ENCODE assay signal across 11 cellular contexts in genomic region chr10:3764626-3765375, GRCh38. TPM values are rescaled to one million over a fixed set of nuclear protein-coding genes. Genes with fewer than 3 reads are reported as not detected.
A peak's percentile ranks its signal among the peaks of the same experiment; 100 is the strongest.
DNase-seq lines count a peak whose midpoint lies in the region; ATAC-seq and TF ChIP-seq lines count a peak whose summit lies in the region.
"Had no signal": no experiment of that assay in that cellular context is flagged by ENCODE, and none has a peak within 500 bp of the region (broad histone marks: within the 10 kb centered on the region; RNA-seq: fewer than 3 reads in every experiment).

No MANE protein-coding gene starts in this region.

- DNase-seq in PC-9: no peak
- no peak for DNase-seq in activated naive CD8-positive, alpha-beta T cell treated with anti-CD3 and anti-CD28 coated beads, Interleukin-2, amount 50 U/mL, for 24 hours
- DNase-seq in trophoblast cell: no peak
- DNase-seq in NCI-H2029 (lab: John Stamatoyannopoulos, UW): no peak
- DNase-seq in hypothalamus (lab: John Stamatoyannopoulos, UW): no peak
- DNase-seq: effector CD4-positive, alpha-beta T cell; left cardiac atrium; NCI-H1105 had no signal

- no peak for TF ChIP-seq CTCF in PC-9 (conservative IDR thresholded peaks at IDR 0.05)

- H3K27ac Mint-ChIP-seq in activated naive CD8-positive, alpha-beta T cell treated with anti-CD3 and anti-CD28 coated beads, Interleukin-2, amount 50 U/mL, for 24 hours: no peak overlapping the region

- peaks cover 16% of the 10 kb centered on the region for H3K79me1 ChIP-seq in trophoblast cell (ENCODE audit: low read length)

- H2AK5ac ChIP-seq in trophoblast cell (ENCODE audit: low read length): no peak overlapping the region

- H3K4me1 ChIP-seq in PC-9 (replicated peaks; ENCODE audit: insufficient read depth): peaks cover 65% of the 10 kb centered on the region
- peaks cover 18 to 24% of the 10 kb centered on the region in 2 experiments for H3K4me1 ChIP-seq in trophoblast cell (ENCODE audit: control insufficient read depth in 1 of 2, insufficient read depth in 2 of 2, low read length in 2 of 2)

- H3K14ac ChIP-seq in trophoblast cell (ENCODE audit: low read length): no peak overlapping the region

- no peaks in the 10 kb centered on the region for H4K20me1 ChIP-seq in PC-9 (ENCODE audit: insufficient read depth)

- H3K9ac ChIP-seq in trophoblast cell (ENCODE audit: low read length): no peak overlapping the region

- no peaks in the 10 kb centered on the region for H3K27me3 Mint-ChIP-seq in activated naive CD8-positive, alpha-beta T cell treated with anti-CD3 and anti-CD28 coated beads, Interleukin-2, amount 50 U/mL, for 24 hours

- CTCF ChIA-PET in PC-9 (lab: Charles Lee): interaction anchor here (0.6 kb wide), 1 partner anchor 1016 kb away, joined by 3 read pairs; no protein-coding TSS in a partner anchor

- peak overlapping the region; percentile 2 for H4K91ac ChIP-seq in trophoblast cell (ENCODE audit: low read depth, low read length)

- intact Hi-C loops in PC-9 (cut with micrococcal nuclease; ENCODE audit: unreplicated experiment): loop anchor here (5.0 kb wide), 2 partner anchors 98 to 898 kb away; no protein-coding TSS in a partner anchor

- BruUV-seq in PC-9 (replicated peaks; lab: Mats Ljungman, UMichigan): no TSS peak

- no peak overlapping the region for H3K23ac ChIP-seq in trophoblast cell (ENCODE audit: low read length)

- H2AFZ ChIP-seq in PC-9 (no peak overlapping the region), trophoblast cell (ENCODE audit: insufficient read depth, low read length, poor library complexity) (no peak overlapping the region)

- no CpG with 5 or more reads among the region's 11 CpGs for WGBS in trophoblast cell (ENCODE audit: extremely low coverage, insufficient coverage, insufficient read length)

- POLR2A ChIA-PET in PC-9 (lab: Charles Lee; ENCODE audit: unreplicated experiment): interaction anchor here (0.6 to 0.8 kb wide), 2 partner anchors 14 to 383 kb away, joined by 3 read pairs; no protein-coding TSS in a partner anchor

- ATAC-seq in GM19438 (IDR thresholded peaks at IDR 0.05; ENCODE audit: low read depth, unreplicated experiment) (peak; percentile 44), GM18867 (IDR thresholded peaks at IDR 0.05; ENCODE audit: unreplicated experiment) (no peak), HG03025 (IDR thresholded peaks at IDR 0.05; ENCODE audit: low FRiP score, unreplicated experiment) (no peak)
- peak; percentile 50 for ATAC-seq in activated naive CD8-positive, alpha-beta T cell treated with anti-CD3 and anti-CD28 coated beads, Interleukin-2, amount 50 U/mL, for 24 hours

- H3K36me3 ChIP-seq in PC-9 (ENCODE audit: low read depth) (no peaks in the 10 kb centered on the region), trophoblast cell (ENCODE audit: control insufficient read depth in 1 of 2, insufficient read depth in 2 of 2, low read length in 2 of 2) (no peaks in the 10 kb centered on the region)

- peak overlapping the region; percentile 28 for H2BK12ac ChIP-seq in trophoblast cell (ENCODE audit: low read length)

- peaks cover 4% of the 10 kb centered on the region for H3K36me3 Mint-ChIP-seq in activated naive CD8-positive, alpha-beta T cell treated with anti-CD3 and anti-CD28 coated beads, Interleukin-2, amount 50 U/mL, for 24 hours (ENCODE audit: low read depth)

- no peak overlapping the region for H2BK5ac ChIP-seq in trophoblast cell (ENCODE audit: low read depth, low read length, poor library complexity)

- no peak overlapping the region for H3K4ac ChIP-seq in trophoblast cell (ENCODE audit: low read depth, low read length)

- H3K27me3 ChIP-seq in PC-9 (ENCODE audit: insufficient read depth, low read depth): no peaks in the 10 kb centered on the region
- H3K27me3 ChIP-seq in trophoblast cell (ENCODE audit: insufficient read depth, low read length): no peaks in the 10 kb centered on the region

- H4K12ac ChIP-seq in trophoblast cell (ENCODE audit: low read depth, low read length): no peak overlapping the region

- peaks cover 33% of the 10 kb centered on the region for H3F3A ChIP-seq in PC-9 (ENCODE audit: insufficient read depth, low read depth)

- H3K79me2 ChIP-seq in PC-9 (ENCODE audit: low read depth) (no peaks in the 10 kb centered on the region), trophoblast cell (ENCODE audit: control insufficient read depth, insufficient read depth, low read length, poor library complexity) (no peaks in the 10 kb centered on the region)

- H3K4me3 ChIP-seq in PC-9: no peak overlapping the region
- H3K4me3 ChIP-seq in trophoblast cell (ENCODE audit: low read depth, low read length): no peak overlapping the region

- no peaks in the 10 kb centered on the region for H3K9me2 ChIP-seq in PC-9 (ENCODE audit: insufficient read depth)

- H3K27ac ChIP-seq in PC-9: peak overlapping the region; percentile 100
- no peak overlapping the region for H3K27ac ChIP-seq in trophoblast cell (ENCODE audit: low read depth, low read length)

- no peak overlapping the region for H3K18ac ChIP-seq in trophoblast cell (ENCODE audit: low read length)

- H3K9me3 ChIP-seq in PC-9 (ENCODE audit: insufficient read depth, low read depth): no peaks in the 10 kb centered on the region
- no peaks in the 10 kb centered on the region for H3K9me3 ChIP-seq in trophoblast cell (ENCODE audit: insufficient read depth, low read depth, low read length)

- H3K4me1 Mint-ChIP-seq in activated naive CD8-positive, alpha-beta T cell treated with anti-CD3 and anti-CD28 coated beads, Interleukin-2, amount 50 U/mL, for 24 hours: peaks cover 64% of the 10 kb centered on the region

- no peaks in the 10 kb centered on the region for H3K9me3 Mint-ChIP-seq in activated naive CD8-positive, alpha-beta T cell treated with anti-CD3 and anti-CD28 coated beads, Interleukin-2, amount 50 U/mL, for 24 hours

- H3K4me3 Mint-ChIP-seq in activated naive CD8-positive, alpha-beta T cell treated with anti-CD3 and anti-CD28 coated beads, Interleukin-2, amount 50 U/mL, for 24 hours: no peak overlapping the region

- no peak overlapping the region for H4K8ac ChIP-seq in trophoblast cell (ENCODE audit: low read depth, low read length)

- peak overlapping the region; percentile 92 for H3K4me2 ChIP-seq in PC-9
- H3K4me2 ChIP-seq in trophoblast cell (ENCODE audit: low read length): no peak overlapping the region

- H2BK120ac ChIP-seq in trophoblast cell (ENCODE audit: insufficient read depth, low read length, poor library complexity): no peak overlapping the region

RNA-seq across cellular contexts. Expression of gene KLF6, which starts 20.2 kb away (rescaled TPM):
- 27.7 and 41.9 TPM in 2 replicates for total RNA-seq in PC-9 (2021)
- polyA plus RNA-seq in trophoblast cell (2013): 113 TPM in 2 replicates

Comparison
In these comparisons a context has a peak if more than half of its experiments do, and no peak if none do; other contexts are left out.
1. ATAC-seq: peak in GM19438 (single experiment) and activated naive CD8-positive, alpha-beta T cell treated with anti-CD3 and anti-CD28 coated beads, Interleukin-2, amount 50 U/mL, for 24 hours (single experiment); none in GM18867 (single experiment) and HG03025 (single experiment).